Comparison of ENCODE assay signal across 8 cellular contexts in the genomic region with DNA sequence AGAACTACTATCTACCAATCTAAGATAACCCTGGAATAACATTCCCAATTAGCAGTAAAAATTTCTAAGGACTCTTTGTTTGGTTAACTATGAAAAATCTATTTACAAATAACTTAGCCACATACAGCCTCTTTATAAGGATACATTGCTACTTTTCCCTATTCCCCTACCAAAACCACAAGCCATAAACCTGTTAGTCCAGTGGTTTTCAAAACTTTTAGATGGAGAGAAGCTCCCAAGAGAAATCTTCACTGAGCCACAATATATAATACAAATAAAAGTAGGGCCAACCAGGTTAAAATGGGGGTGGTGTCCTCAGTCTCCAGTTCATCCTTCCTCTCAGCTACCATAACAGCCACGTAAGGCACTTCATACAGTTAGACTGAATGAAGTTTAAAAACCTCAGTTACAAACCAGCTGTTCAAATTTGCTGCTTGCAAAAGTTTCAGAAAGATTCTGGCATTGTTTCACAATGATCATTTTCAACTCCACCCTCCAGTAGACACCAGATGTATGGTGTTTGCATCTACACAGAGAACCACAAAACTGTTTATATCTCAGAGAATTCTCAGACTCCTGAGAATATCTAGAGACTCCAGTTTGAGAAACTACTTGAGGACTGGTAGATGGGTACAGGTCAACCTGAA. TPM values are rescaled to one million over a fixed set of nuclear protein-coding genes. Genes with fewer than 3 reads are reported as not detected.
A peak's percentile ranks its signal among the peaks of the same experiment; 100 is the strongest.
DNase-seq lines count a peak whose midpoint lies in the region; ATAC-seq, FAIRE-seq and TF ChIP-seq lines count a peak whose summit lies in the region.

No MANE protein-coding gene starts in this region.

- no peak for DNase-seq in GM12891 (ENCODE audit: insufficient read length, low spot score)
- DNase-seq in HL-60 (ENCODE audit: low read depth in 1 of 2, low spot score in 1 of 2) = peak; percentile 20 to 61
- DNase-seq in fibroblast of the aortic adventitia (ENCODE audit: low read depth) = peak; percentile 71
- no peak for DNase-seq in DMS79 (lab: John Stamatoyannopoulos, UW)
- no peak for DNase-seq in effector CD4-positive, alpha-beta T cell
- no peak for DNase-seq in NCI-H2196 (lab: John Stamatoyannopoulos, UW; ENCODE audit: unreplicated experiment)
- DNase-seq in MG63 = no peak

- no peak for TF ChIP-seq CTCF in HL-60 (IDR thresholded peaks at IDR 0.05; ENCODE audit: insufficient read depth, low read length)
- TF ChIP-seq CTCF in fibroblast of the aortic adventitia (IDR thresholded peaks at IDR 0.05; ENCODE audit: insufficient read depth, low read length) = no peak

- H3K36me3 ChIP-seq in MG63 = no peaks in the 10 kb centered on the region; the same call in 1 of the 2 replicates

- H3K27me3 ChIP-seq in HL-60 (ENCODE audit: insufficient read depth, poor library complexity, severe bottlenecking) (no peaks in the 10 kb centered on the region), MG63 (no peaks in the 10 kb centered on the region)

- peak; percentile 71 for FAIRE-seq in GM12891 (lab: Jason Lieb, UNC)

- TF ChIP-seq POLR2A in GM12891 (IDR thresholded peaks at IDR 0.05; ENCODE audit: low read depth, low read length) = no peak

- H3K27ac ChIP-seq in HL-60 (replicated peaks) = peak overlapping the region; percentile 60

- ATAC-seq in GM21619 (IDR thresholded peaks at IDR 0.05; ENCODE audit: unreplicated experiment) = peak; percentile 85

- H3K4me3 ChIP-seq in HL-60 (replicated peaks; ENCODE audit: insufficient read depth, low read length) (no peak overlapping the region), fibroblast of the aortic adventitia (ENCODE audit: low read depth, low read length) (no peak overlapping the region), MG63 (no peak overlapping the region)

- no peaks in the 10 kb centered on the region for H3K9me3 ChIP-seq in MG63

TF ChIP-seq in GM12891, 5 proteins besides CTCF, POLR2A, EP300 and RAD21:
- TF ChIP-seq POU2F2 (IDR thresholded peaks at IDR 0.05; ENCODE audit: low read depth, low read length) (no peak), PAX5 (IDR thresholded peaks at IDR 0.05; ENCODE audit: insufficient read depth, low read length, severe bottlenecking) (no peak), TAF1 (IDR thresholded peaks at IDR 0.05; ENCODE audit: low read depth, low read length) (no peak), SPI1 (IDR thresholded peaks at IDR 0.05; ENCODE audit: low read depth, low read length) (no peak), POLR2AphosphoS5 (IDR thresholded peaks at IDR 0.05; ENCODE audit: low read depth, low read length) (no peak)

RNA-seq across cellular contexts. Expression of gene SOS1, which starts 26.0 kb away (rescaled TPM):
- polyA plus RNA-seq in GM12891 (2012; ENCODE audit: low read depth, missing spikeins) = 3.8 TPM
- 27.9 and 36.1 TPM in 2 replicates for total RNA-seq in fibroblast of the aortic adventitia (ENCODE audit: low replicate concordance)
- total RNA-seq in MG63 (2014; rRNA removed; shearing (Covaris generic); ENCODE audit: low replicate concordance) = 4.9 and 9.2 TPM in 2 replicates

Comparison
In these comparisons a context has a peak if more than half of its experiments do, and no peak if none do; other contexts are left out.
1. DNase-seq: peak in HL-60 (2 of 2) and fibroblast of the aortic adventitia (single experiment); none in GM12891 (single experiment), DMS79 (single experiment), effector CD4-positive, alpha-beta T cell (single experiment), NCI-H2196 (single experiment) and MG63 (single experiment).